Comparison of ENCODE assay signal across 18 cellular contexts in the genomic region with DNA sequence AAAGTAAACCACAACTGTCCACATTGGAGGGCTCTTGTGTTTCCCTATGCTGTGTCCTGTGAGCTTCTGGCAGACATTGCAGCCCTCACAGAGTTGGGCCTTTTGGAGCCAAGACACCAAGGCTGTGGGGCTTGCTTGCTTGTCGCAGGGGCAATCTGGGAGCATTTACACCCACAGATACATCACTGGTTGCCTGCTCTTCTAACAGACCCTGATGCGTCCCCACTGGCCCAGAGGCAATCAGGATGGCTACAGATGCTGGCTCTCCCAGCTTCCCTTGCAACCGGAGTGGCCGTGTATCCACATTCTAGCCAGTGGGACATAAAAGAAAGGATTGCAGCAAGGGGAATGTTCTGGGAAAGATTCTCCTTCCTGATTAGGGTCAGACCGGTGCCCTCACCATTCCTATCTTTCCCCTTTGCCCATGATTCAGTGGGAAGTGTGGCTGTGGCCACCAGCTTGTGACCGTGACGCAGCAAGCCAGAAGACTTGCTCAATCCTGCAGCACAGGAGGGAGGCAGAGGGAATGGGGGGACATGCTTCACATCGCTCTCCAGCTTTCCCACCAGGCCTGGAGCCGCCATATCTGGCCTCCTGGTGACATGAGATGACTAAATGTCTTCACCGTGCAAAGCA.
DNase-seq lines count a peak whose midpoint lies in the region; ATAC-seq and TF ChIP-seq lines count a peak whose summit lies in the region.
"Had no signal": no experiment of that assay in that cellular context is flagged by ENCODE, and none has a peak within 500 bp of the region (broad histone marks: within the 10 kb centered on the region; RNA-seq: fewer than 3 reads in every experiment).

No MANE protein-coding gene starts in this region.

- no peak overlapping the region for H2AK5ac ChIP-seq in trophoblast cell (ENCODE audit: low read length)

- no peak for ATAC-seq in GM21576 (IDR thresholded peaks at IDR 0.05; ENCODE audit: unreplicated experiment)
- ATAC-seq in HG02938 (IDR thresholded peaks at IDR 0.05; ENCODE audit: unreplicated experiment), result no peak
- ATAC-seq: HCT116, K562 had no signal

- no peaks in the 10 kb centered on the region for H3K79me2 ChIP-seq in trophoblast cell (ENCODE audit: control insufficient read depth, insufficient read depth, low read length, poor library complexity)

- H3K14ac ChIP-seq in trophoblast cell (ENCODE audit: low read length), result no peak overlapping the region

- H3K36me3 ChIP-seq in brain microvascular endothelial cell (replicated peaks) (no peaks in the 10 kb centered on the region), trophoblast cell (ENCODE audit: control insufficient read depth in 1 of 2, insufficient read depth in 2 of 2, low read length in 2 of 2) (no peaks in the 10 kb centered on the region)

- CTCF ChIA-PET in activated CD4-positive, alpha-beta T cell treated with anti-CD3 and anti-CD28 coated beads, Interleukin-2, amount 10 ng/mL, durations not matched to agents 7 days and 5 days (lab: Charles Lee), result interaction anchor here (1.6 kb wide), 1 partner anchor 14 kb away, joined by 4 read pairs; no protein-coding TSS in a partner anchor

- no peak overlapping the region for H3K4ac ChIP-seq in trophoblast cell (ENCODE audit: low read depth, low read length)

- H3K9me3 Mint-ChIP-seq in activated CD4-positive, alpha-beta T cell treated with anti-CD3 and anti-CD28 coated beads, Interleukin-2, amount 10 ng/mL, durations not matched to agents 7 days and 5 days, result peaks cover under 1% of the 10 kb centered on the region

- H3K4me2 ChIP-seq in trophoblast cell (ENCODE audit: low read length), result no peak overlapping the region
- H3K4me2 ChIP-seq: PC-9 had no signal

- no peak overlapping the region for H3K18ac ChIP-seq in trophoblast cell (ENCODE audit: low read length)

- H3K27me3 Mint-ChIP-seq in activated CD4-positive, alpha-beta T cell treated with anti-CD3 and anti-CD28 coated beads, Interleukin-2, amount 10 ng/mL, durations not matched to agents 7 days and 5 days, result no peaks in the 10 kb centered on the region

- H3K4me3 ChIP-seq in brain microvascular endothelial cell (ENCODE audit: low read depth, low read length), result no peak overlapping the region
- H3K4me3 ChIP-seq in trophoblast cell (ENCODE audit: low read depth, low read length), result no peak overlapping the region
- H3K4me3 ChIP-seq: GM23248, K562, PC-9, SK-N-MC had no signal

- in situ Hi-C loops in brain microvascular endothelial cell (cut with HindIII; ENCODE audit: low pct_ligation_motif_present, low sequenced_read_pairs), result no loop called here

- no peak overlapping the region for H4K12ac ChIP-seq in trophoblast cell (ENCODE audit: low read depth, low read length)

- no peaks in the 10 kb centered on the region for H3K27me3 ChIP-seq in brain microvascular endothelial cell (replicated peaks)
- no peaks in the 10 kb centered on the region for H3K27me3 ChIP-seq in trophoblast cell (ENCODE audit: insufficient read depth, low read length)

- H3K27ac ChIP-seq in brain microvascular endothelial cell, result peak overlapping the region; percentile 42
- H3K27ac ChIP-seq in trophoblast cell (ENCODE audit: low read depth, low read length), result no peak overlapping the region
- H3K27ac ChIP-seq: 22Rv1, GM23248, PC-9, SK-N-MC had no signal

- H2BK5ac ChIP-seq in trophoblast cell (ENCODE audit: low read depth, low read length, poor library complexity), result no peak overlapping the region

- POLR2A ChIA-PET in activated CD4-positive, alpha-beta T cell treated with anti-CD3 and anti-CD28 coated beads, Interleukin-2, amount 10 ng/mL, durations not matched to agents 7 days and 5 days (lab: Charles Lee), result no interaction called here

- no CpG with 5 or more reads among the region's 10 CpGs for WGBS in trophoblast cell (ENCODE audit: extremely low coverage, insufficient coverage, insufficient read length)

- no peak overlapping the region for H3K23ac ChIP-seq in trophoblast cell (ENCODE audit: low read length)

- peaks cover 3 to 4% of the 10 kb centered on the region in 2 experiments for H3K4me1 ChIP-seq in trophoblast cell (ENCODE audit: control insufficient read depth in 1 of 2, insufficient read depth in 2 of 2, low read length in 2 of 2)

- no peak overlapping the region for H4K91ac ChIP-seq in trophoblast cell (ENCODE audit: low read depth, low read length)

- no peak overlapping the region for H2BK120ac ChIP-seq in trophoblast cell (ENCODE audit: insufficient read depth, low read length, poor library complexity)

- H2AFZ ChIP-seq in trophoblast cell (ENCODE audit: insufficient read depth, low read length, poor library complexity), result no peak overlapping the region
- H2AFZ ChIP-seq: GM23248, PC-9 had no signal

- peaks cover 3% of the 10 kb centered on the region for H3K79me1 ChIP-seq in trophoblast cell (ENCODE audit: low read length)

- no peak overlapping the region for H2BK12ac ChIP-seq in trophoblast cell (ENCODE audit: low read length)

- H3K9ac ChIP-seq in trophoblast cell (ENCODE audit: low read length), result no peak overlapping the region
- H3K9ac ChIP-seq: GM23248 had no signal

- peak overlapping the region; percentile 1 for H3K27ac Mint-ChIP-seq in activated CD4-positive, alpha-beta T cell treated with anti-CD3 and anti-CD28 coated beads, Interleukin-2, amount 10 ng/mL, durations not matched to agents 7 days and 5 days

- no peak for TF ChIP-seq CTCF in brain microvascular endothelial cell (IDR thresholded peaks at IDR 0.05; ENCODE audit: low read depth, low read length, missing control alignments)

- H3K4me3 Mint-ChIP-seq in activated CD4-positive, alpha-beta T cell treated with anti-CD3 and anti-CD28 coated beads, Interleukin-2, amount 10 ng/mL, durations not matched to agents 7 days and 5 days, result no peak overlapping the region

- no peak overlapping the region for H4K8ac ChIP-seq in trophoblast cell (ENCODE audit: low read depth, low read length)

- H3K4me1 Mint-ChIP-seq in activated CD4-positive, alpha-beta T cell treated with anti-CD3 and anti-CD28 coated beads, Interleukin-2, amount 10 ng/mL, durations not matched to agents 7 days and 5 days, result no peaks in the 10 kb centered on the region

- no peak for DNase-seq in activated CD4-positive, alpha-beta T cell treated with anti-CD3 and anti-CD28 coated beads, Interleukin-2, amount 10 ng/mL, durations not matched to agents 7 days and 5 days
- DNase-seq in activated CD4-positive, alpha-beta T cell treated with anti-CD3 and anti-CD28 coated beads for 4 hours, result no peak
- peak; percentile 35 for DNase-seq in brain microvascular endothelial cell
- DNase-seq in trophoblast cell, result peak; percentile 84 to 90
- DNase-seq in NCI-H345 treated with DMSO at 0.1 percent for 48 hours (lab: John Stamatoyannopoulos, UW; ENCODE audit: unreplicated experiment), result no peak
- no peak for DNase-seq in DMS53 (lab: John Stamatoyannopoulos, UW)
- DNase-seq: C1 segment of cervical spinal cord, GM23248, NCI-H1436 treated with DMSO at 0.1 percent for 48 hours, NCI-H2227 treated with DMSO at 0.1 percent for 48 hours, NCI-H526, PC-9 had no signal

- H3K9me3 ChIP-seq in trophoblast cell (ENCODE audit: insufficient read depth, low read depth, low read length), result no peaks in the 10 kb centered on the region

- peaks cover 2% of the 10 kb centered on the region for H3K36me3 Mint-ChIP-seq in activated CD4-positive, alpha-beta T cell treated with anti-CD3 and anti-CD28 coated beads, Interleukin-2, amount 10 ng/mL, durations not matched to agents 7 days and 5 days (ENCODE audit: low read depth)

Comparison
In these comparisons a context has a peak if more than half of its experiments do, and no peak if none do; other contexts are left out.
1. DNase-seq: peak in brain microvascular endothelial cell (single experiment) and trophoblast cell (2 of 2); none in activated CD4-positive, alpha-beta T cell treated with anti-CD3 and anti-CD28 coated beads, Interleukin-2, amount 10 ng/mL, durations not matched to agents 7 days and 5 days (single experiment), activated CD4-positive, alpha-beta T cell treated with anti-CD3 and anti-CD28 coated beads for 4 hours (0 of 2), NCI-H345 treated with DMSO at 0.1 percent for 48 hours (single experiment) and DMS53 (single experiment).